ENCODE assay signal across 8 cellular contexts in the genomic region with DNA sequence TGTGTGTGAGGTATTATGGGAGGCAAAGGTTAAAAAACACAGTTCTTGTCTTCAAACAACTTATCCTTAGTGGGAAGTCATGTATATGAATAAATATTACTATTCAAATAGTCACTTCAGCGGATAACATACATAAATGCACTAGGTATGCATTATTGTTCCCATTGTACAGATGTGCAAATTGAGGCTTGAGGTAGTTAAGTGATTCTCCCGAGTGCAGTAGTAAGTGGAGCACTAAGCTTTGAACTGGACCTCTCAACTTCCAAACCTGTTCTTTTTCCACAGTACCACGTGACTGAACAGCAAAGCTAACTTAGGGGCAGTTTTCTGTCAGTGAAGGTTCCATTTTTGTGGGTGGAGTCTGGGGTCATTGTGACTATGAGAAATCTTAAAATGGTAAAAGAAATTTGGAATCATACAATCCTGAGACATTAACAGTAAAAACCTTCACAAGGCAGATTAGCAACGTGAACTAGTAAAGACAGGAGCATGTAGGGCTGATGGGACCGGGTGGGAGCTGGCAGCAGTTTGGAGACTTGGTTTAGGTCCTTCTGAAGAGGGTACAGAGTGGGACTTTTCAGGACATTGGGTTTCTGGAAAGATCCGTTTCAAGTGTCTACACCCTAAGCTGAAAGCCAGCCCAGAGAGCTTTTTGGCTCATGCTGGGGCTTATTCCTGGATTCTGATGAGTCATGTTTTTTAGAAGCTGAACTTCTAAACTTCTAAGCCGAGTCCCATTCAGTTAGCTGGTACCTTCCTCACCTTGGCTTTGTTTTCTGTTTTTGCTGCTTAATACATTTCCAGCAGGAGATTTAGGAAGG.
DNase-seq lines count a peak whose midpoint lies in the region; ATAC-seq and TF ChIP-seq lines count a peak whose summit lies in the region.

No MANE protein-coding gene starts in this region.

- no peak overlapping the region for H3K4me3 Mint-ChIP-seq in activated naive CD8-positive, alpha-beta T cell treated with anti-CD3 and anti-CD28 coated beads, Interleukin-2, amount 50 U/mL, for 24 hours

- H3K9me3 Mint-ChIP-seq in activated naive CD8-positive, alpha-beta T cell treated with anti-CD3 and anti-CD28 coated beads, Interleukin-2, amount 50 U/mL, for 24 hours: no peaks in the 10 kb centered on the region

- TF ChIP-seq CTCF in GM20000 (IDR thresholded peaks at IDR 0.05; ENCODE audit: extremely low read depth, missing control alignments): no peak

- no peak for ATAC-seq in activated naive CD8-positive, alpha-beta T cell treated with anti-CD3 and anti-CD28 coated beads, Interleukin-2, amount 50 U/mL, for 24 hours
- no peak for ATAC-seq in HG03378 (IDR thresholded peaks at IDR 0.05; ENCODE audit: unreplicated experiment)

- DNase-seq in stimulated activated CD4-positive, alpha-beta T cell treated with anti-CD3 and anti-CD28 coated beads, Interleukin-4, amount 100 ng/mL, for 24 hours: peak; percentile 19
- DNase-seq in stimulated activated CD4-positive, alpha-beta T cell treated with anti-CD3 and anti-CD28 coated beads, Interleukin-1b, Interleukin-23, amount 100 ng/mL, for 48 hours: no peak
- DNase-seq in activated naive CD8-positive, alpha-beta T cell treated with anti-CD3 and anti-CD28 coated beads, Interleukin-2, amount 50 U/mL, for 24 hours: no peak
- DNase-seq in kidney glomerular epithelial cell (lab: John Stamatoyannopoulos, UW) (peak; percentile 8), NCI-H446 (lab: John Stamatoyannopoulos, UW) (no peak), NOMO-1 treated with dmso at 0.1 percent for 144 hours (lab: John Stamatoyannopoulos, UW; ENCODE audit: unreplicated experiment) (no peak), GM20000 (ENCODE audit: low spot score) (no peak)

- peaks cover 58% of the 10 kb centered on the region for H3K4me1 Mint-ChIP-seq in activated naive CD8-positive, alpha-beta T cell treated with anti-CD3 and anti-CD28 coated beads, Interleukin-2, amount 50 U/mL, for 24 hours

- H3K27me3 Mint-ChIP-seq in activated naive CD8-positive, alpha-beta T cell treated with anti-CD3 and anti-CD28 coated beads, Interleukin-2, amount 50 U/mL, for 24 hours: no peaks in the 10 kb centered on the region

- peaks cover 19% of the 10 kb centered on the region for H3K36me3 Mint-ChIP-seq in activated naive CD8-positive, alpha-beta T cell treated with anti-CD3 and anti-CD28 coated beads, Interleukin-2, amount 50 U/mL, for 24 hours (ENCODE audit: low read depth)

- peak overlapping the region; percentile 90 for H3K27ac Mint-ChIP-seq in activated naive CD8-positive, alpha-beta T cell treated with anti-CD3 and anti-CD28 coated beads, Interleukin-2, amount 50 U/mL, for 24 hours

Comparison
In these comparisons a context has a peak if more than half of its experiments do, and no peak if none do; other contexts are left out.
1. DNase-seq: peak in stimulated activated CD4-positive, alpha-beta T cell treated with anti-CD3 and anti-CD28 coated beads, Interleukin-4, amount 100 ng/mL, for 24 hours (single experiment) and kidney glomerular epithelial cell (single experiment); none in stimulated activated CD4-positive, alpha-beta T cell treated with anti-CD3 and anti-CD28 coated beads, Interleukin-1b, Interleukin-23, amount 100 ng/mL, for 48 hours (single experiment), activated naive CD8-positive, alpha-beta T cell treated with anti-CD3 and anti-CD28 coated beads, Interleukin-2, amount 50 U/mL, for 24 hours (single experiment), NCI-H446 (0 of 2), NOMO-1 treated with dmso at 0.1 percent for 144 hours (single experiment) and GM20000 (single experiment).